ENCODE assay signal across 8 cellular contexts in the genomic region with DNA sequence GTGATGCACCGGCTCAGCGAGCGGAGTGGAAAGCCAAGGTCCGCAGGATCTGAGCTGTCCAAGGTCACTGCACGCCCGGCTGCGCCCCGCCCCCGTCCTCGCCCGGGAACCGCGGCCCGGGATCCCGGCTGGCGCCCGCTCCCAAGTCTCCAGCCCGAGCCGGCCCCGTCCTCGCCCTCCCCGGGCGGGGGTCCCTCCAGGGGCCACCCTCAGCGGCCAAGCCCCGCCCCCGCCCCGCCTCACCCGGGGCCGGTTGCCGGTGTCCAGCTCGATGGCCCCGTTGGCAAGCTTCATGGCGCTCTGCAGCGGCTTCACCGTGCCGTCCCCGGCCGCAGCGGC.
A peak's percentile ranks its signal among the peaks of the same experiment; 100 is the strongest.
DNase-seq lines count a peak whose midpoint lies in the region; ATAC-seq and TF ChIP-seq lines count a peak whose summit lies in the region.

No MANE protein-coding gene starts in this region.

- peak overlapping the region; percentile 66 to 71 for H3K4me3 Mint-ChIP-seq in effector memory CD8-positive, alpha-beta T cell

- DNase-seq in HEK293T (ENCODE audit: extremely low spot score) (peak; percentile 39), OCI-M1 (lab: John Stamatoyannopoulos, UW) (peak; percentile 78), SW 1271 (lab: John Stamatoyannopoulos, UW) (no peak), HPDE6-E6E7 (ENCODE audit: extremely low spot score) (no peak)
- no peak for DNase-seq in effector memory CD8-positive, alpha-beta T cell
- no peak for DNase-seq in activated effector memory CD4-positive, alpha-beta T cell treated with Interleukin-2 at 50 U/mL for 16 hours

- H3K9me3 Mint-ChIP-seq in effector memory CD8-positive, alpha-beta T cell: no peaks in the 10 kb centered on the region

- POLR2A ChIA-PET in HEK293T (lab: Yijun Ruan, JAX): interaction anchor here (0.6 to 1.5 kb wide), 7 partner anchors 9 to 326 kb away, joined by 3 to 8 read pairs (median 4); a partner anchor contains a TSS

- no peaks in the 10 kb centered on the region for H3K9me3 ChIP-seq in mucosa of rectum (ENCODE audit: control insufficient read depth in 2 of 2, low read length in 2 of 2)

- peak overlapping the region; percentile 70 to 96 for H3K27ac Mint-ChIP-seq in effector memory CD8-positive, alpha-beta T cell

- H3K36me3 Mint-ChIP-seq in effector memory CD8-positive, alpha-beta T cell (ENCODE audit: insufficient read depth): peaks cover 63% of the 10 kb centered on the region

- H3K4me3 ChIP-seq in mucosa of rectum (ENCODE audit: low read length in 2 of 2): peak overlapping the region; percentile 65 to 82

- peaks cover 14 to 31% of the 10 kb centered on the region in 2 donors for H3K4me1 Mint-ChIP-seq in effector memory CD8-positive, alpha-beta T cell (ENCODE audit: low read depth in 2 of 2)

- ATAC-seq in GM18517 (IDR thresholded peaks at IDR 0.05; ENCODE audit: unreplicated experiment): peak; percentile 21
- ATAC-seq in effector memory CD8-positive, alpha-beta T cell (replicated peaks): no peak

- no peaks in the 10 kb centered on the region for H3K27me3 Mint-ChIP-seq in effector memory CD8-positive, alpha-beta T cell

- peaks cover 34 to 37% of the 10 kb centered on the region in 2 donors for H3K4me1 ChIP-seq in mucosa of rectum (ENCODE audit: control insufficient read depth in 2 of 2, insufficient read depth in 2 of 2, low read length in 2 of 2)

- H3K27ac ChIP-seq in mucosa of rectum (ENCODE audit: low read depth in 2 of 2, low read length in 2 of 2): peak overlapping the region; percentile 97 to 99

- peak overlapping the region; percentile 63 to 89 for H3K9ac ChIP-seq in mucosa of rectum (ENCODE audit: low read depth in 1 of 2, low read length in 2 of 2)

- no peaks in the 10 kb centered on the region for H3K27me3 ChIP-seq in mucosa of rectum (ENCODE audit: control insufficient read depth in 2 of 2, insufficient read depth in 2 of 2, low read length in 2 of 2)

- H3K36me3 ChIP-seq in mucosa of rectum (ENCODE audit: control insufficient read depth in 2 of 2, insufficient read depth in 2 of 2, low read length in 2 of 2): peaks cover 15 to 21% of the 10 kb centered on the region in 2 donors

- CTCF ChIA-PET in HEK293T (lab: Yijun Ruan, JAX): no interaction called here

TF ChIP-seq in HEK293T, 16 proteins besides CTCF, POLR2A, EP300 and RAD21:
- TF ChIP-seq FOXM1 (IDR thresholded peaks at IDR 0.05; ENCODE audit: borderline replicate concordance): no peak
- no peak for TF ChIP-seq SP1 (IDR thresholded peaks at IDR 0.05)
- TF ChIP-seq ZNF384 (IDR thresholded peaks at IDR 0.05): no peak
- no peak for TF ChIP-seq FOXK2 (IDR thresholded peaks at IDR 0.05)
- TF ChIP-seq NFRKB (IDR thresholded peaks at IDR 0.05): no peak
- TF ChIP-seq SUZ12 (IDR thresholded peaks at IDR 0.05): no peak
- no peak for TF ChIP-seq BHLHE40 (IDR thresholded peaks at IDR 0.05; ENCODE audit: borderline replicate concordance)
- TF ChIP-seq CTBP1 (IDR thresholded peaks at IDR 0.05; ENCODE audit: borderline replicate concordance): no peak

Comparison
In these comparisons a context has a peak if more than half of its experiments do, and no peak if none do; other contexts are left out.
1. DNase-seq: peak in HEK293T (single experiment) and OCI-M1 (single experiment); none in effector memory CD8-positive, alpha-beta T cell (0 of 3), SW 1271 (0 of 2), HPDE6-E6E7 (single experiment) and activated effector memory CD4-positive, alpha-beta T cell treated with Interleukin-2 at 50 U/mL for 16 hours (single experiment).